ENCODE assay signal across 8 cellular contexts in the genomic region with DNA sequence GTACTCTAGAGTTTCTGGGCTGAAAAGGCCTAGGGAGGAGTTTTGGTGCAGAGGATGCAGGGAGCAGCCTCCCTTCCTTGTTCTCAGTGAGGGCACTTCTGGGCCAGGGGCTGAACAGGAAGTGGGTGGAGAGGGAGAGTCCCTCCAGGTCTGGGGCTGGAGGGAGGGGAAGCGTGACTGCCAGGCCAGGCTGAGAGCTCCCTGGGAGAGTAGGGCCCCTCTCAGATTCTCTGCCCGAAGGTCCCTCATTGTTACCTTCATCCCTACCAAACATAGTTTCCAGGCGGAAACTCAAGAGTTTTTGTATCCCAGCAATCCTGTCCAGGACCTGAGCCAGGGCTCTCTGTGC.
DNase-seq lines count a peak whose midpoint lies in the region; ATAC-seq and TF ChIP-seq lines count a peak whose summit lies in the region.

No MANE protein-coding gene starts in this region.

- no peaks in the 10 kb centered on the region for H3K9me2 ChIP-seq in Loucy (replicated peaks; ENCODE audit: low read depth, low read length)

- H3K27ac ChIP-seq in BLaER1: peak overlapping the region; percentile 74

- TF ChIP-seq CTCF in GM13977 (IDR thresholded peaks at IDR 0.05; ENCODE audit: extremely low read depth, insufficient read depth, missing control alignments): no peak
- no peak for TF ChIP-seq CTCF in Loucy (conservative IDR thresholded peaks at IDR 0.05; ENCODE audit: low read length)

- H3K4me1 ChIP-seq in BLaER1 (peaks cover 58% of the 10 kb centered on the region), Loucy (ENCODE audit: insufficient read depth, low read length, poor library complexity, severe bottlenecking) (peaks cover 48% of the 10 kb centered on the region)

- no peak overlapping the region for H2AFZ ChIP-seq in Loucy (ENCODE audit: low read length)

- H3K79me2 ChIP-seq in Loucy (ENCODE audit: insufficient read depth, low read length): no peaks in the 10 kb centered on the region

- in situ Hi-C loops in GM13977 (cut with MboI; ENCODE audit: low pct_unique_long_range_greater_than_20kb, low sequenced_read_pairs, unreplicated experiment): no loop called here

- H3K36me3 ChIP-seq in BLaER1: no peaks in the 10 kb centered on the region; the same call in 1 of the 2 replicates
- H3K36me3 ChIP-seq in Loucy (ENCODE audit: insufficient read depth, low read length): no peaks in the 10 kb centered on the region

- DNase-seq in GM13977 (ENCODE audit: low spot score): peak; percentile 68
- peak; percentile 46 for DNase-seq in iPS-NIHi11 (ENCODE audit: low spot score)
- DNase-seq in AG20443 (ENCODE audit: low spot score): no peak
- DNase-seq in stimulated activated CD4-positive, alpha-beta T cell treated with anti-CD3 and anti-CD28 coated beads, Interleukin-4, amount 100 ng/mL, for 24 hours: no peak
- DNase-seq in SHP77 treated with DMSO at 0.1 percent for 48 hours (lab: John Stamatoyannopoulos, UW): no peak

- H3K4me3 ChIP-seq in BLaER1 (0 out of 2 replicates have a peak overlapping the region, but pooled peaks have one; percentile 4), Loucy (ENCODE audit: low read length, poor library complexity, severe bottlenecking) (peak overlapping the region; percentile 40)

- no peaks in the 10 kb centered on the region for H3K27me3 ChIP-seq in BLaER1
- no peaks in the 10 kb centered on the region for H3K27me3 ChIP-seq in Loucy (ENCODE audit: insufficient read depth, low read length, poor library complexity, severe bottlenecking)

- H4K20me1 ChIP-seq in BLaER1: no peaks in the 10 kb centered on the region
- no peaks in the 10 kb centered on the region for H4K20me1 ChIP-seq in Loucy (ENCODE audit: insufficient read depth, low read length, poor library complexity, severe bottlenecking)

- H3K9ac ChIP-seq in BLaER1 (peak overlapping the region; percentile 60), Loucy (ENCODE audit: low read depth, low read length, poor library complexity, severe bottlenecking) (peak overlapping the region; percentile 63)

- H3K9me3 ChIP-seq in BLaER1 (no peaks in the 10 kb centered on the region), Loucy (ENCODE audit: insufficient read depth, low read depth, low read length) (no peaks in the 10 kb centered on the region)

- H3F3A ChIP-seq in Loucy (ENCODE audit: low read depth): no peaks in the 10 kb centered on the region

- ATAC-seq in GM21526 (IDR thresholded peaks at IDR 0.05; ENCODE audit: low FRiP score, unreplicated experiment): no peak

- H3K4me2 ChIP-seq in BLaER1 (peak overlapping the region; percentile 78), Loucy (ENCODE audit: low read depth, low read length, poor library complexity, severe bottlenecking) (peak overlapping the region; percentile 73)

Comparison
In these comparisons a context has a peak if more than half of its experiments do, and no peak if none do; other contexts are left out.
1. DNase-seq: peak in GM13977 (single experiment) and iPS-NIHi11 (single experiment); none in AG20443 (single experiment), stimulated activated CD4-positive, alpha-beta T cell treated with anti-CD3 and anti-CD28 coated beads, Interleukin-4, amount 100 ng/mL, for 24 hours (single experiment) and SHP77 treated with DMSO at 0.1 percent for 48 hours (single experiment).